Comparison of ENCODE assay signal across 2 cellular contexts in genomic region chr15:30349803-30350202, GRCh38. TPM values are rescaled to one million over a fixed set of nuclear protein-coding genes. Genes with fewer than 3 reads are reported as not detected.
"Had no signal": no experiment of that assay in that cellular context is flagged by ENCODE, and none has a peak within 500 bp of the region (broad histone marks: within the 10 kb centered on the region; RNA-seq: fewer than 3 reads in every experiment).

No MANE protein-coding gene starts in this region.

RNA-seq across cellular contexts. Expression of gene CHRFAM7A, which starts 43.5 kb away (rescaled TPM):
- total RNA-seq: epithelial cell of proximal tubule, esophagus mucosa had no signal
